Comparison of ENCODE assay signal across 13 cellular contexts in the genomic region with DNA sequence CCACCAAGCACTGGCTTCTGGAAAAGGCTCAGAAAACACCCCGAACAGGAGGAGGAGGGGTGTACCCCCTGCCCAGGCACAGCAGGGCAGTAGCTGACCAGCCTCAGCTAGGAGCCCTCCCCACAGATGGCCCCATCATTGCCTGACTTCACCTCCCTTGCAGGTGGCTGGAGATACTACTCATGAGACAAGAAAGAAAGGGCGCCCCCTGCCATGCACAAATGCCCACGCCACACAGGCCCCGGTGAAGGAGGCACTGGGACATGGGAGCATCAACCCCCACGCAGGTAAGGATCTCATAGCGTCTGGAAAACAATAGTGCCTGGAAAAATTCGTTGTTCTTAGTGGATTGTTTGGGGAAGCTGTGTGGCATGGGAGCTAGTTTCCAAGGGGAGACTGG.
DNase-seq lines count a peak whose midpoint lies in the region; ATAC-seq and TF ChIP-seq lines count a peak whose summit lies in the region.
"Had no signal": no experiment of that assay in that cellular context is flagged by ENCODE, and none has a peak within 500 bp of the region (broad histone marks: within the 10 kb centered on the region; RNA-seq: fewer than 3 reads in every experiment).

No MANE protein-coding gene starts in this region.

- H3K27ac ChIP-seq in left lung: no peak overlapping the region

- no peaks in the 10 kb centered on the region for H3K9me3 ChIP-seq in left lung

- ATAC-seq in WTC11 (peak; percentile 71), left lung (peak; percentile 30)
- ATAC-seq: stimulated activated naive CD8-positive, alpha-beta T cell treated with anti-CD3 and anti-CD28 coated beads, Interleukin-15, Interleukin-2, amounts not matched to agents 100 U/mL and 50 U/mL, for 24 hours had no signal

- TF ChIP-seq CTCF in GM06990 (IDR thresholded peaks at IDR 0.05; ENCODE audit: insufficient read depth, low read length, poor library complexity, severe bottlenecking): peak; percentile 29
- TF ChIP-seq CTCF in WTC11 (IDR thresholded peaks at IDR 0.05): no peak
- no peak for TF ChIP-seq CTCF in left lung (IDR thresholded peaks at IDR 0.05)

- H3K4me1 ChIP-seq in left lung: no peaks in the 10 kb centered on the region

- H3K27me3 ChIP-seq in GM06990 (replicated peaks; ENCODE audit: control insufficient read depth, insufficient read depth, low read length) (peaks cover 1% of the 10 kb centered on the region; the same call in 1 of the 2 replicates), left lung (peaks cover 0 to 45% of the 10 kb centered on the region in 2 donors)

- peaks cover 6% of the 10 kb centered on the region; the same call in 1 of the 2 replicates for H3K9me3 Mint-ChIP-seq in WTC11
- H3K9me3 Mint-ChIP-seq: activated CD4-positive, alpha-beta T cell treated with anti-CD3 and anti-CD28 coated beads, Interleukin-2, amount 10 ng/mL, durations not matched to agents 7 days and 5 days; neural crest cell had no signal

- intact Hi-C loops in left lung (cut with DNase I): no loop called here

- POLR2A ChIA-PET in WTC11 (lab: Charles Lee): no interaction called here

- peaks cover 2% of the 10 kb centered on the region; the same call in 1 of the 2 replicates for H3K4me1 Mint-ChIP-seq in WTC11
- H3K4me1 Mint-ChIP-seq: activated CD4-positive, alpha-beta T cell treated with anti-CD3 and anti-CD28 coated beads, Interleukin-2, amount 10 ng/mL, durations not matched to agents 7 days and 5 days; CD8-positive, alpha-beta memory T cell; neural crest cell had no signal

- no peak overlapping the region for H3K4me3 ChIP-seq in GM06990 (replicated peaks; ENCODE audit: low read depth, low read length)
- H3K4me3 ChIP-seq in left lung: no peak overlapping the region

- DNase-seq in GM06990 (ENCODE audit: extremely low read depth, insufficient read length) (no peak), HT-29 (ENCODE audit: low spot score) (peak; percentile 6), WTC11 (ENCODE audit: low spot score) (peak; percentile 50), left lung (no peak), GF-D8 (lab: John Stamatoyannopoulos, UW) (no peak), T-helper 9 cell (no peak)
- DNase-seq in activated CD4-positive, CD25-positive, alpha-beta regulatory T cell (lab: John Stamatoyannopoulos, UW): no peak
- DNase-seq: activated CD4-positive, alpha-beta T cell treated with anti-CD3 and anti-CD28 coated beads, Interleukin-2, amount 10 ng/mL, durations not matched to agents 7 days and 5 days; CD8-positive, alpha-beta memory T cell; mammary epithelial cell; stimulated activated naive CD8-positive, alpha-beta T cell treated with anti-CD3 and anti-CD28 coated beads, Interleukin-15, Interleukin-2, amounts not matched to agents 100 U/mL and 50 U/mL, for 24 hours; T-helper 2 cell had no signal

- peaks cover 30% of the 10 kb centered on the region for H3K27me3 Mint-ChIP-seq in WTC11 (ENCODE audit: low read depth)
- H3K27me3 Mint-ChIP-seq: activated CD4-positive, alpha-beta T cell treated with anti-CD3 and anti-CD28 coated beads, Interleukin-2, amount 10 ng/mL, durations not matched to agents 7 days and 5 days had no signal

- H3K36me3 ChIP-seq in GM06990 (ENCODE audit: control insufficient read depth, insufficient read depth, low read length) (no peaks in the 10 kb centered on the region), left lung (no peaks in the 10 kb centered on the region)

- CTCF ChIA-PET in WTC11 (lab: Charles Lee): interaction anchor here (0.6 to 2.4 kb wide), 7 partner anchors 23 to 491 kb away, joined by 3 to 7 read pairs (median 3); no protein-coding TSS in a partner anchor

- no peak overlapping the region for H3K4me3 Mint-ChIP-seq in WTC11
- H3K4me3 Mint-ChIP-seq: activated CD4-positive, alpha-beta T cell treated with anti-CD3 and anti-CD28 coated beads, Interleukin-2, amount 10 ng/mL, durations not matched to agents 7 days and 5 days; CD8-positive, alpha-beta memory T cell; neural crest cell had no signal

- H3K27ac Mint-ChIP-seq in WTC11: no peak overlapping the region
- H3K27ac Mint-ChIP-seq: activated CD4-positive, alpha-beta T cell treated with anti-CD3 and anti-CD28 coated beads, Interleukin-2, amount 10 ng/mL, durations not matched to agents 7 days and 5 days; CD8-positive, alpha-beta memory T cell had no signal

- no peaks in the 10 kb centered on the region for H3K36me3 Mint-ChIP-seq in WTC11
- H3K36me3 Mint-ChIP-seq: CD8-positive, alpha-beta memory T cell had no signal

TF ChIP-seq in WTC11, 78 proteins besides CTCF, POLR2A, EP300 and RAD21:
- no peak for TF ChIP-seq GABPB1 (CRISPR knock-in tag; IDR thresholded peaks at IDR 0.05)
- peak; percentile 42; the same call in 1 of the 2 replicates for TF ChIP-seq ZNF423 (CRISPR knock-in tag; IDR thresholded peaks at IDR 0.05)

Comparison
In these comparisons a context has a peak if more than half of its experiments do, and no peak if none do; other contexts are left out.
1. DNase-seq: peak in HT-29 (single experiment) and WTC11 (single experiment); none in GM06990 (single experiment), left lung (0 of 2), activated CD4-positive, CD25-positive, alpha-beta regulatory T cell (0 of 4), GF-D8 (single experiment) and T-helper 9 cell (single experiment).